2 cellular contexts compared by ENCODE assay signal in the genomic region with DNA sequence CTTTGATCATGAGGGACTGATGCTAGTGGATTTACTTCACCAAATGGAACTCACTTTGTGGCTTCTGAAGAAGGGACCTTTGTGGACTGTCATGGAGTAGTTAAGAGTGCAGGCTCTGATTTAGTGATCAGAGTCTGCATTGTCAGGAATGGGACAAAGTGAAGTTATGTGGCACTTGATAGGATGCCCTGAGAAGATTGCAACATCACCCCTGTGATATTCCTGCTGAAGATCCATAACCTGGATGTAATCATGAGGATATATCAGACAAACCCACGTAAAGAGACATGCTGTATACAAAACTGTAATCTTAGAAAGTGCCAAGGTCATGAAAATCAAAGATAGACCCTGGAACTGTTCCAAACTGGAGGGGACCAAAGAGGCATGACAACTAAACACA.
TF ChIP-seq lines count a peak whose summit lies in the region.

No MANE protein-coding gene starts in this region.

TF ChIP-seq in GM23338, 12 proteins besides CTCF, POLR2A, EP300 and RAD21:
- TF ChIP-seq, protein P1, sequence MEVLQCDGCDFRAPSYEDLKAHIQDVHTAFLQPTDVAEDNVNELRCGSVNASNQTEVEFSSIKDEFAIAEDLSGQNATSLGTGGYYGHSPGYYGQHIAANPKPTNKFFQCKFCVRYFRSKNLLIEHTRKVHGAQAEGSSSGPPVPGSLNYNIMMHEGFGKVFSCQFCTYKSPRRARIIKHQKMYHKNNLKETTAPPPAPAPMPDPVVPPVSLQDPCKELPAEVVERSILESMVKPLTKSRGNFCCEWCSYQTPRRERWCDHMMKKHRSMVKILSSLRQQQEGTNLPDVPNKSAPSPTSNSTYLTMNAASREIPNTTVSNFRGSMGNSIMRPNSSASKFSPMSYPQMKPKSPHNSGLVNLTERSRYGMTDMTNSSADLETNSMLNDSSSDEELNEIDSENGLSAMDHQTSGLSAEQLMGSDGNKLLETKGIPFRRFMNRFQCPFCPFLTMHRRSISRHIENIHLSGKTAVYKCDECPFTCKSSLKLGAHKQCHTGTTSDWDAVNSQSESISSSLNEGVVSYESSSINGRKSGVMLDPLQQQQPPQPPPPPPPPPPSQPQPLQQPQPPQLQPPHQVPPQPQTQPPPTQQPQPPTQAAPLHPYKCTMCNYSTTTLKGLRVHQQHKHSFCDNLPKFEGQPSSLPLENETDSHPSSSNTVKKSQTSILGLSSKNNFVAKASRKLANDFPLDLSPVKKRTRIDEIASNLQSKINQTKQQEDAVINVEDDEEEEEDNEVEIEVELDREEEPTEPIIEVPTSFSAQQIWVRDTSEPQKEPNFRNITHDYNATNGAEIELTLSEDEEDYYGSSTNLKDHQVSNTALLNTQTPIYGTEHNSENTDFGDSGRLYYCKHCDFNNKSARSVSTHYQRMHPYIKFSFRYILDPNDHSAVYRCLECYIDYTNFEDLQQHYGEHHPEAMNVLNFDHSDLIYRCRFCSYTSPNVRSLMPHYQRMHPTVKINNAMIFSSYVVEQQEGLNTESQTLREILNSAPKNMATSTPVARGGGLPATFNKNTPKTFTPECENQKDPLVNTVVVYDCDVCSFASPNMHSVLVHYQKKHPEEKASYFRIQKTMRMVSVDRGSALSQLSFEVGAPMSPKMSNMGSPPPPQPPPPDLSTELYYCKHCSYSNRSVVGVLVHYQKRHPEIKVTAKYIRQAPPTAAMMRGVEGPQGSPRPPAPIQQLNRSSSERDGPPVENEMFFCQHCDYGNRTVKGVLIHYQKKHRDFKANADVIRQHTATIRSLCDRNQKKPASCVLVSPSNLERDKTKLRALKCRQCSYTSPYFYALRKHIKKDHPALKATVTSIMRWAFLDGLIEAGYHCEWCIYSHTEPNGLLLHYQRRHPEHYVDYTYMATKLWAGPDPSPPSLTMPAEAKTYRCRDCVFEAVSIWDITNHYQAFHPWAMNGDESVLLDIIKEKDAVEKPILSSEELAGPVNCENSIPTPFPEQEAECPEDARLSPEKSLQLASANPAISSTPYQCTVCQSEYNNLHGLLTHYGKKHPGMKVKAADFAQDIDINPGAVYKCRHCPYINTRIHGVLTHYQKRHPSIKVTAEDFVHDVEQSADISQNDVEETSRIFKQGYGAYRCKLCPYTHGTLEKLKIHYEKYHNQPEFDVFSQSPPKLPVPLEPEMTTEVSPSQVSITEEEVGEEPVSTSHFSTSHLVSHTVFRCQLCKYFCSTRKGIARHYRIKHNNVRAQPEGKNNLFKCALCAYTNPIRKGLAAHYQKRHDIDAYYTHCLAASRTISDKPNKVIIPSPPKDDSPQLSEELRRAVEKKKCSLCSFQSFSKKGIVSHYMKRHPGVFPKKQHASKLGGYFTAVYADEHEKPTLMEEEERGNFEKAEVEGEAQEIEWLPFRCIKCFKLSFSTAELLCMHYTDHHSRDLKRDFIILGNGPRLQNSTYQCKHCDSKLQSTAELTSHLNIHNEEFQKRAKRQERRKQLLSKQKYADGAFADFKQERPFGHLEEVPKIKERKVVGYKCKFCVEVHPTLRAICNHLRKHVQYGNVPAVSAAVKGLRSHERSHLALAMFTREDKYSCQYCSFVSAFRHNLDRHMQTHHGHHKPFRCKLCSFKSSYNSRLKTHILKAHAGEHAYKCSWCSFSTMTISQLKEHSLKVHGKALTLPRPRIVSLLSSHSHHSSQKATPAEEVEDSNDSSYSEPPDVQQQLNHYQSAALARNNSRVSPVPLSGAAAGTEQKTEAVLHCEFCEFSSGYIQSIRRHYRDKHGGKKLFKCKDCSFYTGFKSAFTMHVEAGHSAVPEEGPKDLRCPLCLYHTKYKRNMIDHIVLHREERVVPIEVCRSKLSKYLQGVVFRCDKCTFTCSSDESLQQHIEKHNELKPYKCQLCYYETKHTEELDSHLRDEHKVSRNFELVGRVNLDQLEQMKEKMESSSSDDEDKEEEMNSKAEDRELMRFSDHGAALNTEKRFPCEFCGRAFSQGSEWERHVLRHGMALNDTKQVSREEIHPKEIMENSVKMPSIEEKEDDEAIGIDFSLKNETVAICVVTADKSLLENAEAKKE (CRISPR knock-in tag; IDR thresholded peaks at IDR 0.05): no peak
- TF ChIP-seq, protein P2, sequence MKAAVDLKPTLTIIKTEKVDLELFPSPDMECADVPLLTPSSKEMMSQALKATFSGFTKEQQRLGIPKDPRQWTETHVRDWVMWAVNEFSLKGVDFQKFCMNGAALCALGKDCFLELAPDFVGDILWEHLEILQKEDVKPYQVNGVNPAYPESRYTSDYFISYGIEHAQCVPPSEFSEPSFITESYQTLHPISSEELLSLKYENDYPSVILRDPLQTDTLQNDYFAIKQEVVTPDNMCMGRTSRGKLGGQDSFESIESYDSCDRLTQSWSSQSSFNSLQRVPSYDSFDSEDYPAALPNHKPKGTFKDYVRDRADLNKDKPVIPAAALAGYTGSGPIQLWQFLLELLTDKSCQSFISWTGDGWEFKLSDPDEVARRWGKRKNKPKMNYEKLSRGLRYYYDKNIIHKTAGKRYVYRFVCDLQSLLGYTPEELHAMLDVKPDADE (IDR thresholded peaks at IDR 0.05): no peak
- TF ChIP-seq JUNB (IDR thresholded peaks at IDR 0.05; ENCODE audit: unreplicated experiment) (no peak), ZNF114 (CRISPR knock-in tag; IDR thresholded peaks at IDR 0.05) (no peak), EZH2phosphoT487 (IDR thresholded peaks at IDR 0.05; ENCODE audit: unreplicated experiment) (no peak), CREB1 (CRISPR knock-in tag; IDR thresholded peaks at IDR 0.05; ENCODE audit: low read depth) (no peak)

TF ChIP-seq in liver, 16 proteins besides CTCF, POLR2A, EP300 and RAD21:
- no peak for TF ChIP-seq JUND (IDR thresholded peaks at IDR 0.05)
- no peak for TF ChIP-seq NR2F2 (IDR thresholded peaks at IDR 0.05)
- TF ChIP-seq, protein P3, sequence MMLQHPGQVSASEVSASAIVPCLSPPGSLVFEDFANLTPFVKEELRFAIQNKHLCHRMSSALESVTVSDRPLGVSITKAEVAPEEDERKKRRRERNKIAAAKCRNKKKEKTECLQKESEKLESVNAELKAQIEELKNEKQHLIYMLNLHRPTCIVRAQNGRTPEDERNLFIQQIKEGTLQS (IDR thresholded peaks at IDR 0.05): no peak
- TF ChIP-seq YY1 (IDR thresholded peaks at IDR 0.05): no peak
- TF ChIP-seq HNF4A (conservative IDR thresholded peaks at IDR 0.05): no peak
- TF ChIP-seq, protein P4, sequence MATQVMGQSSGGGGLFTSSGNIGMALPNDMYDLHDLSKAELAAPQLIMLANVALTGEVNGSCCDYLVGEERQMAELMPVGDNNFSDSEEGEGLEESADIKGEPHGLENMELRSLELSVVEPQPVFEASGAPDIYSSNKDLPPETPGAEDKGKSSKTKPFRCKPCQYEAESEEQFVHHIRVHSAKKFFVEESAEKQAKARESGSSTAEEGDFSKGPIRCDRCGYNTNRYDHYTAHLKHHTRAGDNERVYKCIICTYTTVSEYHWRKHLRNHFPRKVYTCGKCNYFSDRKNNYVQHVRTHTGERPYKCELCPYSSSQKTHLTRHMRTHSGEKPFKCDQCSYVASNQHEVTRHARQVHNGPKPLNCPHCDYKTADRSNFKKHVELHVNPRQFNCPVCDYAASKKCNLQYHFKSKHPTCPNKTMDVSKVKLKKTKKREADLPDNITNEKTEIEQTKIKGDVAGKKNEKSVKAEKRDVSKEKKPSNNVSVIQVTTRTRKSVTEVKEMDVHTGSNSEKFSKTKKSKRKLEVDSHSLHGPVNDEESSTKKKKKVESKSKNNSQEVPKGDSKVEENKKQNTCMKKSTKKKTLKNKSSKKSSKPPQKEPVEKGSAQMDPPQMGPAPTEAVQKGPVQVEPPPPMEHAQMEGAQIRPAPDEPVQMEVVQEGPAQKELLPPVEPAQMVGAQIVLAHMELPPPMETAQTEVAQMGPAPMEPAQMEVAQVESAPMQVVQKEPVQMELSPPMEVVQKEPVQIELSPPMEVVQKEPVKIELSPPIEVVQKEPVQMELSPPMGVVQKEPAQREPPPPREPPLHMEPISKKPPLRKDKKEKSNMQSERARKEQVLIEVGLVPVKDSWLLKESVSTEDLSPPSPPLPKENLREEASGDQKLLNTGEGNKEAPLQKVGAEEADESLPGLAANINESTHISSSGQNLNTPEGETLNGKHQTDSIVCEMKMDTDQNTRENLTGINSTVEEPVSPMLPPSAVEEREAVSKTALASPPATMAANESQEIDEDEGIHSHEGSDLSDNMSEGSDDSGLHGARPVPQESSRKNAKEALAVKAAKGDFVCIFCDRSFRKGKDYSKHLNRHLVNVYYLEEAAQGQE (IDR thresholded peaks at IDR 0.05): no peak
- TF ChIP-seq, protein P5, sequence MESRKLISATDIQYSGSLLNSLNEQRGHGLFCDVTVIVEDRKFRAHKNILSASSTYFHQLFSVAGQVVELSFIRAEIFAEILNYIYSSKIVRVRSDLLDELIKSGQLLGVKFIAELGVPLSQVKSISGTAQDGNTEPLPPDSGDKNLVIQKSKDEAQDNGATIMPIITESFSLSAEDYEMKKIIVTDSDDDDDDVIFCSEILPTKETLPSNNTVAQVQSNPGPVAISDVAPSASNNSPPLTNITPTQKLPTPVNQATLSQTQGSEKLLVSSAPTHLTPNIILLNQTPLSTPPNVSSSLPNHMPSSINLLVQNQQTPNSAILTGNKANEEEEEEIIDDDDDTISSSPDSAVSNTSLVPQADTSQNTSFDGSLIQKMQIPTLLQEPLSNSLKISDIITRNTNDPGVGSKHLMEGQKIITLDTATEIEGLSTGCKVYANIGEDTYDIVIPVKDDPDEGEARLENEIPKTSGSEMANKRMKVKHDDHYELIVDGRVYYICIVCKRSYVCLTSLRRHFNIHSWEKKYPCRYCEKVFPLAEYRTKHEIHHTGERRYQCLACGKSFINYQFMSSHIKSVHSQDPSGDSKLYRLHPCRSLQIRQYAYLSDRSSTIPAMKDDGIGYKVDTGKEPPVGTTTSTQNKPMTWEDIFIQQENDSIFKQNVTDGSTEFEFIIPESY (IDR thresholded peaks at IDR 0.05): no peak
